ENCODE assay signal across 8 cellular contexts in the genomic region with DNA sequence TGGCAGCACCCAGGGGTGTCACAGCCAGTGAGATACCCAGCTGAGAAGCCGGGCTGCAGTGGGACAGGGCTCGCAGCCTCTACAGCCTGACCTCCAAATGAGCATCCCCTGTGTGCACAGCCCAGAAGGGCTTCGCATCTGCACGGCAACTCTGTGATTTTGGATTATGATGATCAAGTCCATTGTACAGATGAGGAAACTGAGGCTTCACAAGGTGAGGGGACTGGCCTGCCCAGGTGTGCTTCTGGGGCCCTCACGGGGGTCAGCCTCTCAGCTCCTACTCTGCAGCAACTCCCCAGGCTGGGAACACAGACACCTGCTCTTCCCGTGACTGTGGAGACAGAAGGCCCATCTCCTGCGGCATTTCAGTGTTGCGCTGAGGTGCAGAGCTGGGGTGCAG. TPM values are rescaled to one million over a fixed set of nuclear protein-coding genes. Genes with fewer than 3 reads are reported as not detected.
"Had no signal": no experiment of that assay in that cellular context is flagged by ENCODE, and none has a peak within 500 bp of the region (broad histone marks: within the 10 kb centered on the region; RNA-seq: fewer than 3 reads in every experiment).

No MANE protein-coding gene starts in this region.

- H2AFZ ChIP-seq: GM23338 had no signal

- H3K27ac Mint-ChIP-seq: GM23338 had no signal

- H3K4me2 ChIP-seq: GM23338 had no signal

- FAIRE-seq: H1, H54 had no signal

- H3K4me3 Mint-ChIP-seq: GM23338, H9 had no signal

- H3K4me3 ChIP-seq: GM23338 had no signal

- H3K27ac ChIP-seq: HL-60 had no signal

- H3K9me3 Mint-ChIP-seq: GM23338 had no signal

- DNase-seq: HCEC 1CT, IMR-90 had no signal

RNA-seq across cellular contexts. Expression of gene HES5, which starts 8.8 kb away (rescaled TPM):
- total RNA-seq: H9, HT1080, IMR-90 had no signal
- polyA plus RNA-seq: H1, IMR-90 had no signal

RNA-seq across cellular contexts. Expression of gene TNFRSF14, which starts 17.3 kb away (rescaled TPM):
- total RNA-seq: GM23338 had no signal
- polyA plus RNA-seq: GM23338 had no signal
